ENCODE assay signal across 16 cellular contexts in the genomic region with DNA sequence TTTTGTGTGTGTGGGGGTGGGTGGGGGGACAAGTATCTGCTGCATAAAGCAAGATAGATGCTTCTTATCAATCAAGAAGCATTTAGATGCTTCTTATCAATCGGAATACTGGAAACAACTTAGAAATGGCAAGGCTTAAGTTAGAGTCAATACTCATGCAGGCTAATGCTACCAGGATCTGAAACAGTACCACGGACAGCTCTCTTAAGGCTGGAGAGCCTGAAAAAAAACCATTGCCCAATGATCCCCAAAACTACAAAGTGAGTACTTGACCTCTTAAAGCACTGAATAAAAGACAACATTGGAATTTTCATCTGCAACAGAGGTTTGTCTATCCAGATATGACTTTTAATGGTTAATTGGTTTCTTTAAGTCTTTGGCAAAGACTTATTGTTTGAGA.
A peak's percentile ranks its signal among the peaks of the same experiment; 100 is the strongest.
DNase-seq lines count a peak whose midpoint lies in the region; ATAC-seq, FAIRE-seq and TF ChIP-seq lines count a peak whose summit lies in the region.
"Had no signal": no experiment of that assay in that cellular context is flagged by ENCODE, and none has a peak within 500 bp of the region (broad histone marks: within the 10 kb centered on the region; RNA-seq: fewer than 3 reads in every experiment).

No MANE protein-coding gene starts in this region.

- no peaks in the 10 kb centered on the region for H3K36me3 Mint-ChIP-seq in activated T-helper 1 cell treated with anti-CD3 and anti-CD28 coated beads, Interleukin-12 subunit alpha, Interleukin-12 subunit beta, Interleukin-2, Interleukin-4 antibody, amounts not matched to agents 30 ng/mL and 10 ng/mL and 1 ng/mL, durations not matched to agents 14 hours and 24 hours and 36 hours (ENCODE audit: low read depth)

- dilution Hi-C loops in mammary epithelial cell (cut with HindIII; ENCODE audit: low sequenced_read_pairs), result no loop called here

- H3K4me3 Mint-ChIP-seq in activated T-helper 1 cell treated with anti-CD3 and anti-CD28 coated beads, Interleukin-12 subunit alpha, Interleukin-12 subunit beta, Interleukin-2, Interleukin-4 antibody, amounts not matched to agents 30 ng/mL and 10 ng/mL and 1 ng/mL, durations not matched to agents 14 hours and 24 hours and 36 hours, result no peak overlapping the region
- H3K4me3 Mint-ChIP-seq: effector memory CD8-positive, alpha-beta T cell had no signal

- no peaks in the 10 kb centered on the region for H3K9me3 Mint-ChIP-seq in activated T-helper 1 cell treated with anti-CD3 and anti-CD28 coated beads, Interleukin-12 subunit alpha, Interleukin-12 subunit beta, Interleukin-2, Interleukin-4 antibody, amounts not matched to agents 30 ng/mL and 10 ng/mL and 1 ng/mL, durations not matched to agents 14 hours and 24 hours and 36 hours

- H3K27me3 Mint-ChIP-seq in activated T-helper 1 cell treated with anti-CD3 and anti-CD28 coated beads, Interleukin-12 subunit alpha, Interleukin-12 subunit beta, Interleukin-2, Interleukin-4 antibody, amounts not matched to agents 30 ng/mL and 10 ng/mL and 1 ng/mL, durations not matched to agents 14 hours and 24 hours and 36 hours (ENCODE audit: insufficient read depth), result no peaks in the 10 kb centered on the region

- H3K4me1 ChIP-seq in mammary epithelial cell (ENCODE audit: insufficient read depth, low read length), result no peaks in the 10 kb centered on the region

- TF ChIP-seq POLR2A in NB4 (IDR thresholded peaks at IDR 0.05; ENCODE audit: extremely low read depth, insufficient read length) (no peak), GM12892 (IDR thresholded peaks at IDR 0.05; ENCODE audit: low read depth, low read length) (no peak)

- H3K27ac Mint-ChIP-seq in activated T-helper 1 cell treated with anti-CD3 and anti-CD28 coated beads, Interleukin-12 subunit alpha, Interleukin-12 subunit beta, Interleukin-2, Interleukin-4 antibody, amounts not matched to agents 30 ng/mL and 10 ng/mL and 1 ng/mL, durations not matched to agents 14 hours and 24 hours and 36 hours, result no peak overlapping the region
- H3K27ac Mint-ChIP-seq: effector memory CD8-positive, alpha-beta T cell had no signal

- H3K36me3 ChIP-seq in mammary epithelial cell (ENCODE audit: insufficient read depth, low read length) (no peaks in the 10 kb centered on the region), kidney epithelial cell (ENCODE audit: control insufficient read depth, insufficient read depth, low read length) (no peaks in the 10 kb centered on the region)

- CTCF ChIA-PET in mammary epithelial cell (lab: Charles Lee; ENCODE audit: low non-redundant PET), result no interaction called here

- BruUV-seq in mammary epithelial cell (replicated peaks; lab: Mats Ljungman, UMichigan), result no TSS peak

- H3K4me3 ChIP-seq in NB4 (ENCODE audit: low read depth, low read length), result no peak overlapping the region
- no peak overlapping the region for H3K4me3 ChIP-seq in mammary epithelial cell (replicated peaks in 1 of 3; ENCODE audit: insufficient read depth in 1 of 3, low read depth in 2 of 3, low read length in 3 of 3)
- no peak overlapping the region for H3K4me3 ChIP-seq in kidney epithelial cell (ENCODE audit: low read depth, low read length)
- H3K4me3 ChIP-seq: SK-N-MC had no signal

- no peak for TF ChIP-seq CTCF in NB4 (IDR thresholded peaks at IDR 0.05; ENCODE audit: low read depth, low read length)
- no peak for TF ChIP-seq CTCF in mammary epithelial cell (conservative IDR thresholded peaks at IDR 0.05 in 1 of 2, IDR thresholded peaks at IDR 0.05 in 1 of 2; ENCODE audit: extremely low read depth in 1 of 2, insufficient read depth in 1 of 2, low read depth in 1 of 2, low read length in 2 of 2)
- no peak for TF ChIP-seq CTCF in kidney epithelial cell (IDR thresholded peaks at IDR 0.05; ENCODE audit: insufficient read depth, low read length, poor library complexity, severe bottlenecking)

- H3K4me2 ChIP-seq in mammary epithelial cell (ENCODE audit: insufficient read depth, low read depth, low read length), result no peak overlapping the region

- no peaks in the 10 kb centered on the region for H3K4me1 Mint-ChIP-seq in activated T-helper 1 cell treated with anti-CD3 and anti-CD28 coated beads, Interleukin-12 subunit alpha, Interleukin-12 subunit beta, Interleukin-2, Interleukin-4 antibody, amounts not matched to agents 30 ng/mL and 10 ng/mL and 1 ng/mL, durations not matched to agents 14 hours and 24 hours and 36 hours (ENCODE audit: low read depth)

- no peaks in the 10 kb centered on the region for H3K9me3 ChIP-seq in mammary epithelial cell (replicated peaks; ENCODE audit: insufficient read depth, low read length)

- DNase-seq in Caki2 (ENCODE audit: low read depth) (peak; percentile 1), NB4 (ENCODE audit: low read depth) (peak; percentile 7), mammary epithelial cell (peak; percentile 5), kidney epithelial cell (ENCODE audit: low read depth) (peak; percentile 4), GM12892 (ENCODE audit: insufficient read length) (no peak)
- no peak for DNase-seq in stimulated activated CD4-positive, alpha-beta T cell treated with anti-CD3 and anti-CD28 coated beads, Interleukin-4, amount 100 ng/mL, for 4 hours
- no peak for DNase-seq in activated T-helper 1 cell treated with anti-CD3 and anti-CD28 coated beads, Interleukin-12 subunit alpha, Interleukin-12 subunit beta, Interleukin-2, Interleukin-4 antibody, amounts not matched to agents 30 ng/mL and 10 ng/mL and 1 ng/mL, durations not matched to agents 14 hours and 24 hours and 36 hours (ENCODE audit: low spot score)
- DNase-seq: activated naive CD4-positive, alpha-beta T cell treated with Interleukin-2 at 50 U/mL for 16 hours; C1 segment of cervical spinal cord; central memory CD4-positive, alpha-beta T cell; effector memory CD8-positive, alpha-beta T cell; left colon; NCI-H1048; stimulated activated CD8-positive, alpha-beta memory T cell treated with anti-CD3 and anti-CD28 coated beads, Interleukin-4, amount 100 ng/mL, for 48 hours had no signal

- in situ Hi-C loops in Caki2 (cut with HindIII; ENCODE audit: low pct_unique_long_range_greater_than_20kb, low sequenced_read_pairs) (no loop called here), mammary epithelial cell (cut with MboI; ENCODE audit: low sequenced_read_pairs in 2 of 2) (no loop called here)

- no peak overlapping the region for H3K9ac ChIP-seq in mammary epithelial cell (ENCODE audit: insufficient read depth, low read length)

- WGBS in mammary epithelial cell (ENCODE audit: low coverage, missing lambda C conversion rate), result 78% methylated on average over 2 of the region's 2 CpGs

- H3K27ac ChIP-seq in mammary epithelial cell (ENCODE audit: insufficient read depth, low read depth, low read length), result no peak overlapping the region
- H3K27ac ChIP-seq: SK-N-MC had no signal

- ATAC-seq in HG02981 (IDR thresholded peaks at IDR 0.05; ENCODE audit: unreplicated experiment), result no peak
- ATAC-seq: effector memory CD8-positive, alpha-beta T cell; left colon had no signal

- H3K79me2 ChIP-seq in mammary epithelial cell (ENCODE audit: insufficient read depth, low read length), result no peaks in the 10 kb centered on the region

- H2AFZ ChIP-seq in mammary epithelial cell (ENCODE audit: low read depth, low read length), result no peak overlapping the region

- intact Hi-C loops in mammary epithelial cell (cut with micrococcal nuclease), result no loop called here
- intact Hi-C loops in activated T-helper 1 cell treated with anti-CD3 and anti-CD28 coated beads, Interleukin-12 subunit alpha, Interleukin-12 subunit beta, Interleukin-2, Interleukin-4 antibody, amounts not matched to agents 30 ng/mL and 10 ng/mL and 1 ng/mL, durations not matched to agents 14 hours and 24 hours and 36 hours (cut with micrococcal nuclease), result no loop called here

- H3K27me3 ChIP-seq in mammary epithelial cell (ENCODE audit: insufficient read depth, low read length), result no peaks in the 10 kb centered on the region
- H3K27me3 ChIP-seq in kidney epithelial cell (ENCODE audit: control insufficient read depth, insufficient read depth, low read length), result no peaks in the 10 kb centered on the region

- FAIRE-seq in GM12892 (lab: Jason Lieb, UNC), result no peak

- no peaks in the 10 kb centered on the region for H4K20me1 ChIP-seq in mammary epithelial cell (ENCODE audit: insufficient read depth, low read length)

Comparison
In these comparisons a context has a peak if more than half of its experiments do, and no peak if none do; other contexts are left out.
1. DNase-seq: peak in Caki2 (single experiment), NB4 (single experiment), mammary epithelial cell (single experiment) and kidney epithelial cell (single experiment); none in stimulated activated CD4-positive, alpha-beta T cell treated with anti-CD3 and anti-CD28 coated beads, Interleukin-4, amount 100 ng/mL, for 4 hours (0 of 2), GM12892 (single experiment) and activated T-helper 1 cell treated with anti-CD3 and anti-CD28 coated beads, Interleukin-12 subunit alpha, Interleukin-12 subunit beta, Interleukin-2, Interleukin-4 antibody, amounts not matched to agents 30 ng/mL and 10 ng/mL and 1 ng/mL, durations not matched to agents 14 hours and 24 hours and 36 hours (single experiment).